Comparison of ENCODE assay signal across 10 cellular contexts in the genomic region with DNA sequence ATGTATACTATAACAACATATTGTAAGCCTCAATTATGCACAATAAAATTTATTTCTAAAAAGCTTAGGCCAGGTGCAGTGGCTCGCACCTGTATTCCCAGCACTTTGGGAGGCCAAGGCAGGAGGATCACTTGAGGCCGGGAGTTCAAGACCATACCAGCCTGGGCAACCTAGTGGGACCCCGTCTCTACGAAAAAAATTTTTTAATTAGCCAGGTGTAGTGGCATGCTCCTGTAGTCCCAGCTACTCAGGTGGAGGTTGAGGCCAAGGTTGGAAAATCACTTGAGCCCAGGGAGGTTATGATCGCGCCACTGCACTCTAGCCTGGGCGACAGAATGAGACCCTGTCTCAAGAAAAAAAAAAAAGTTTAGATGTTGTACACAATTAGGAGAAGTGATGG. TPM values are rescaled to one million over a fixed set of nuclear protein-coding genes. Genes with fewer than 3 reads are reported as not detected.
DNase-seq lines count a peak whose midpoint lies in the region; ATAC-seq, FAIRE-seq and TF ChIP-seq lines count a peak whose summit lies in the region.
"Had no signal": no experiment of that assay in that cellular context is flagged by ENCODE, and none has a peak within 500 bp of the region (broad histone marks: within the 10 kb centered on the region; RNA-seq: fewer than 3 reads in every experiment).

No MANE protein-coding gene starts in this region.

- H3K4me1 Mint-ChIP-seq in activated naive CD4-positive, alpha-beta T cell treated with anti-CD3 and anti-CD28 coated beads, Interleukin-2, amount 10 ng/mL, durations not matched to agents 7 days and 5 days: peaks cover 66% of the 10 kb centered on the region
- H3K4me1 Mint-ChIP-seq in dendritic cell treated with granulocyte-macrophage colony-stimulating factor and Interleukin-4, amounts not matched to agents 40 ng/mL and 50 ng/mL, for 4 days (ENCODE audit: low read depth): peaks cover 37% of the 10 kb centered on the region
- H3K4me1 Mint-ChIP-seq in stimulated activated naive CD8-positive, alpha-beta T cell treated with anti-CD3 and anti-CD28 coated beads, Interleukin-15, amount 100 ng/mL, for 72 hours: peaks cover 59% of the 10 kb centered on the region

- H3K27ac ChIP-seq in SK-N-SH (ENCODE audit: low read depth in 2 of 2, low read length in 1 of 2): peak overlapping the region; percentile 91 to 99; a peak in 3 of 4 replicates
- peak overlapping the region in 4 of 59 donors; percentile 1 to 20 (median 14) for H3K27ac ChIP-seq in dorsolateral prefrontal cortex

- peak overlapping the region; percentile 89; the same call in 1 of the 2 replicates for H3K9ac ChIP-seq in SK-N-SH
- H3K9ac ChIP-seq: KMS-11 had no signal

- H3K9me2 ChIP-seq in SK-N-SH: no peaks in the 10 kb centered on the region

- CTCF ChIA-PET in activated naive CD4-positive, alpha-beta T cell treated with anti-CD3 and anti-CD28 coated beads, Interleukin-2, amount 10 ng/mL, durations not matched to agents 7 days and 5 days (lab: Charles Lee): interaction anchor here (1.0 to 5.6 kb wide), 15 partner anchors 18 to 437 kb away, joined by 3 to 81 read pairs (median 5); no protein-coding TSS in a partner anchor
- CTCF ChIA-PET in SK-N-SH (lab: Yijun Ruan, JAX): interaction anchor here (0.8 to 4.6 kb wide), 40 partner anchors 8 to 284 kb away, joined by 3 to 33 read pairs (median 6); a partner anchor contains a TSS

- no peaks in the 10 kb centered on the region for H3K9me3 Mint-ChIP-seq in activated naive CD4-positive, alpha-beta T cell treated with anti-CD3 and anti-CD28 coated beads, Interleukin-2, amount 10 ng/mL, durations not matched to agents 7 days and 5 days
- H3K9me3 Mint-ChIP-seq in dendritic cell treated with granulocyte-macrophage colony-stimulating factor and Interleukin-4, amounts not matched to agents 40 ng/mL and 50 ng/mL, for 4 days: no peaks in the 10 kb centered on the region
- H3K9me3 Mint-ChIP-seq in stimulated activated naive CD8-positive, alpha-beta T cell treated with anti-CD3 and anti-CD28 coated beads, Interleukin-15, amount 100 ng/mL, for 72 hours: no peaks in the 10 kb centered on the region
- H3K9me3 Mint-ChIP-seq: brain had no signal

- DNase-seq in activated naive CD4-positive, alpha-beta T cell treated with anti-CD3 and anti-CD28 coated beads, Interleukin-2, amount 10 ng/mL, durations not matched to agents 7 days and 5 days: no peak
- no peak for DNase-seq in activated naive CD4-positive, alpha-beta T cell (lab: John Stamatoyannopoulos, UW)
- DNase-seq in SK-N-SH (no peak), dorsolateral prefrontal cortex (no peak), GM12892 (ENCODE audit: insufficient read length) (no peak), OCI-M1 (lab: John Stamatoyannopoulos, UW) (no peak)
- DNase-seq in stimulated activated naive CD8-positive, alpha-beta T cell treated with anti-CD3 and anti-CD28 coated beads, Interleukin-15, amount 100 ng/mL, for 72 hours: no peak

- peaks cover 0 to 5% of the 10 kb centered on the region in 2 experiments for H3K36me3 ChIP-seq in SK-N-SH (replicated peaks in 1 of 2; ENCODE audit: control insufficient read depth in 1 of 2, insufficient read depth in 2 of 2, low read length in 1 of 2)

- no peak for TF ChIP-seq POLR2A in GM12892 (IDR thresholded peaks at IDR 0.05; ENCODE audit: low read depth, low read length)

- no peaks in the 10 kb centered on the region for H3K9me3 ChIP-seq in SK-N-SH

- H3K79me2 ChIP-seq in SK-N-SH (ENCODE audit: insufficient read depth): peaks cover 51% of the 10 kb centered on the region

- intact Hi-C loops in dendritic cell treated with granulocyte-macrophage colony-stimulating factor and Interleukin-4, amounts not matched to agents 40 ng/mL and 50 ng/mL, for 4 days (cut with micrococcal nuclease): loop anchor here (2.0 to 5.0 kb wide), 2 partner anchors 34 to 94 kb away; no protein-coding TSS in a partner anchor
- intact Hi-C loops in dorsolateral prefrontal cortex (cut with DNase I): loop anchor here in 1 of 2 donors (5.0 kb wide), 1 partner anchor 284 kb away; no protein-coding TSS in a partner anchor

- H3K4me1 ChIP-seq in SK-N-SH (ENCODE audit: control insufficient read depth in 1 of 2, insufficient read depth in 2 of 2, low read depth in 1 of 2, low read length in 1 of 2): peaks cover 0 to 40% of the 10 kb centered on the region in 2 experiments; a peak in 3 of 4 replicates

- H3K27me3 Mint-ChIP-seq in activated naive CD4-positive, alpha-beta T cell treated with anti-CD3 and anti-CD28 coated beads, Interleukin-2, amount 10 ng/mL, durations not matched to agents 7 days and 5 days: no peaks in the 10 kb centered on the region
- H3K27me3 Mint-ChIP-seq in dendritic cell treated with granulocyte-macrophage colony-stimulating factor and Interleukin-4, amounts not matched to agents 40 ng/mL and 50 ng/mL, for 4 days: no peaks in the 10 kb centered on the region
- H3K27me3 Mint-ChIP-seq in stimulated activated naive CD8-positive, alpha-beta T cell treated with anti-CD3 and anti-CD28 coated beads, Interleukin-15, amount 100 ng/mL, for 72 hours: no peaks in the 10 kb centered on the region
- H3K27me3 Mint-ChIP-seq: brain had no signal

- peaks cover 17% of the 10 kb centered on the region for H3K36me3 Mint-ChIP-seq in activated naive CD4-positive, alpha-beta T cell treated with anti-CD3 and anti-CD28 coated beads, Interleukin-2, amount 10 ng/mL, durations not matched to agents 7 days and 5 days
- peaks cover 15% of the 10 kb centered on the region for H3K36me3 Mint-ChIP-seq in dendritic cell treated with granulocyte-macrophage colony-stimulating factor and Interleukin-4, amounts not matched to agents 40 ng/mL and 50 ng/mL, for 4 days (ENCODE audit: low read depth)

- no peak overlapping the region for H3K4me3 Mint-ChIP-seq in activated naive CD4-positive, alpha-beta T cell treated with anti-CD3 and anti-CD28 coated beads, Interleukin-2, amount 10 ng/mL, durations not matched to agents 7 days and 5 days
- no peak overlapping the region for H3K4me3 Mint-ChIP-seq in dendritic cell treated with granulocyte-macrophage colony-stimulating factor and Interleukin-4, amounts not matched to agents 40 ng/mL and 50 ng/mL, for 4 days
- peak overlapping the region; percentile 42 to 78 for H3K4me3 Mint-ChIP-seq in stimulated activated naive CD8-positive, alpha-beta T cell treated with anti-CD3 and anti-CD28 coated beads, Interleukin-15, amount 100 ng/mL, for 72 hours

- H3K4me3 ChIP-seq in SK-N-SH (ENCODE audit: low read depth in 2 of 2, low read length in 1 of 2): no peak overlapping the region
- H3K4me3 ChIP-seq in dorsolateral prefrontal cortex: no peak overlapping the region

- H4K20me1 ChIP-seq in SK-N-SH (ENCODE audit: insufficient read depth): no peaks in the 10 kb centered on the region

- no peak for FAIRE-seq in GM12892 (lab: Jason Lieb, UNC)

- H3K4me2 ChIP-seq in SK-N-SH: peak overlapping the region; percentile 1; the same call in 1 of the 2 replicates

- no peak for ATAC-seq in stimulated activated naive CD8-positive, alpha-beta T cell treated with anti-CD3 and anti-CD28 coated beads, Interleukin-15, amount 100 ng/mL, for 72 hours

- 70% methylated on average over 7 of the region's 7 CpGs for WGBS in SK-N-SH (ENCODE audit: low lambda C conversion rate)

- no peak for TF ChIP-seq RAD21 in SK-N-SH (IDR thresholded peaks at IDR 0.05; ENCODE audit: low read length)

- TF ChIP-seq EP300 in SK-N-SH (IDR thresholded peaks at IDR 0.05; ENCODE audit: borderline replicate concordance in 1 of 2, low read depth in 1 of 2, low read length in 1 of 2): no peak

- H3K27me3 ChIP-seq in SK-N-SH (ENCODE audit: insufficient read depth): no peaks in the 10 kb centered on the region
- no peaks in the 10 kb centered on the region for H3K27me3 ChIP-seq in dorsolateral prefrontal cortex

- POLR2A ChIA-PET in SK-N-SH (lab: Yijun Ruan, JAX): no interaction called here

- TF ChIP-seq CTCF in SK-N-SH (IDR thresholded peaks at IDR 0.05) (no peak), dorsolateral prefrontal cortex (IDR thresholded peaks at IDR 0.05 in 54 of 56, conservative IDR thresholded peaks at IDR 0.05 in 2 of 56; ENCODE audit: low read depth in 1 of 56, partially characterized antibody in 56 of 56) (no peak)

- peak overlapping the region; percentile 89 for H3K27ac Mint-ChIP-seq in activated naive CD4-positive, alpha-beta T cell treated with anti-CD3 and anti-CD28 coated beads, Interleukin-2, amount 10 ng/mL, durations not matched to agents 7 days and 5 days
- peak overlapping the region; percentile 83 for H3K27ac Mint-ChIP-seq in dendritic cell treated with granulocyte-macrophage colony-stimulating factor and Interleukin-4, amounts not matched to agents 40 ng/mL and 50 ng/mL, for 4 days
- peak overlapping the region; percentile 34 to 99 for H3K27ac Mint-ChIP-seq in stimulated activated naive CD8-positive, alpha-beta T cell treated with anti-CD3 and anti-CD28 coated beads, Interleukin-15, amount 100 ng/mL, for 72 hours

- H3F3A ChIP-seq in SK-N-SH (replicated peaks; ENCODE audit: insufficient read depth): peaks cover 56% of the 10 kb centered on the region

- no peak overlapping the region for H2AFZ ChIP-seq in SK-N-SH (ENCODE audit: low read depth)

TF ChIP-seq in SK-N-SH, 30 proteins besides CTCF, POLR2A, EP300 and RAD21 (continues in another document):
- TF ChIP-seq YY1 (IDR thresholded peaks at IDR 0.05; ENCODE audit: low read depth): no peak
- no peak for TF ChIP-seq TEAD4 (IDR thresholded peaks at IDR 0.05; ENCODE audit: borderline replicate concordance, insufficient read depth)
- TF ChIP-seq, protein P1, sequence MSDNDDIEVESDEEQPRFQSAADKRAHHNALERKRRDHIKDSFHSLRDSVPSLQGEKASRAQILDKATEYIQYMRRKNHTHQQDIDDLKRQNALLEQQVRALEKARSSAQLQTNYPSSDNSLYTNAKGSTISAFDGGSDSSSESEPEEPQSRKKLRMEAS (IDR thresholded peaks at IDR 0.05; ENCODE audit: low read depth): no peak
- no peak for TF ChIP-seq TCF12 (IDR thresholded peaks at IDR 0.05)
- no peak for TF ChIP-seq JUND (IDR thresholded peaks at IDR 0.05)
- no peak for TF ChIP-seq FOXM1 (IDR thresholded peaks at IDR 0.05; ENCODE audit: low read depth)
- no peak for TF ChIP-seq SIN3A (IDR thresholded peaks at IDR 0.05; ENCODE audit: borderline replicate concordance, low read depth, low read length)
- TF ChIP-seq SMC3 (IDR thresholded peaks at IDR 0.05; ENCODE audit: low read depth, low read length): no peak

RNA-seq across cellular contexts. Expression of a gene that starts 45.5 kb away (rescaled TPM):
- polyA plus RNA-seq in SK-N-SH (2012; rRNA removed): 169 and 338 TPM in 2 replicates
- 92.0 and 104 TPM in 2 replicates for polyA plus RNA-seq in SK-N-SH (2012; cell fraction: cytosol; rRNA removed)
- polyA plus RNA-seq in SK-N-SH (2012; cell fraction: nucleus; rRNA removed): 660 and 1,365 TPM in 2 replicates
- 100 to 1,000 TPM in 118 of 120 experiments, 10 to 100 TPM in 2; 80.9 to 231 (median 127) TPM for total RNA-seq in dorsolateral prefrontal cortex
- polyA plus RNA-seq in GM12892 (2012; ENCODE audit: missing spikeins): 93.2 TPM

RNA-seq across cellular contexts. Expression of a gene that starts 45.7 kb away (rescaled TPM):
- 101 and 140 TPM in 2 replicates for polyA plus RNA-seq in SK-N-SH (2012; rRNA removed)
- 135 and 161 TPM in 2 replicates for polyA plus RNA-seq in SK-N-SH (2012; cell fraction: cytosol; rRNA removed)
- polyA plus RNA-seq in SK-N-SH (2012; cell fraction: nucleus; rRNA removed): 53.0 and 94.5 TPM in 2 replicates
- total RNA-seq in dorsolateral prefrontal cortex: 10 to 100 TPM in 119 of 120 experiments, 1 to 10 TPM in 1; 9.8 to 28.4 (median 20.0) TPM
- polyA plus RNA-seq in GM12892 (2012; ENCODE audit: missing spikeins): 43.2 TPM

Comparison
In these comparisons a context has a peak if more than half of its experiments do, and no peak if none do; other contexts are left out.
1. H3K4me3 Mint-ChIP-seq: peak in stimulated activated naive CD8-positive, alpha-beta T cell treated with anti-CD3 and anti-CD28 coated beads, Interleukin-15, amount 100 ng/mL, for 72 hours (2 of 2); none in activated naive CD4-positive, alpha-beta T cell treated with anti-CD3 and anti-CD28 coated beads, Interleukin-2, amount 10 ng/mL, durations not matched to agents 7 days and 5 days (single experiment) and dendritic cell treated with granulocyte-macrophage colony-stimulating factor and Interleukin-4, amounts not matched to agents 40 ng/mL and 50 ng/mL, for 4 days (single experiment).
2. Peak in every context shown above with its lines, with median percentiles within 50 percentile points of each other: H3K27ac Mint-ChIP-seq.